2 cellular contexts compared by ENCODE assay signal in the genomic region with DNA sequence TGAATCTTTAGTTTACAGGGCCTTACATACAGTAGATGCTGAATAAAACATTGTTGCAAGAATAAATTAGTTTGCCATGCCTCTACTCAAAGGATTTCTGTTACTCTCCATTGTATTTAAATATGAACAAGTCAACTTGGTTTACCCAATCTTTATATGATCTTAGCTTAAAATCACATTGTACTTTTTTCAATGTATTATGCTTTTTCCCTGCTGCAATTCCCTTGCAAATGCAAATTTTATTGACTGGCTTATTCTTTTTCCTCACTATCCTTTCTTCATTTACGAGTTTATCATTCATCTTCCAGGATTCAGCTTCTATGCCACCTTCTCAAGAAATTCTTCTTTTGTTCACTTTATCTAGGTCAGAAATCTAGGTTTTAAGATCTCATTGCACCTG.
TF ChIP-seq lines count a peak whose summit lies in the region.

No MANE protein-coding gene starts in this region.

TF ChIP-seq in HCT116, 20 proteins besides CTCF, POLR2A, EP300 and RAD21:
- TF ChIP-seq EZH2 (IDR thresholded peaks at IDR 0.05) (no peak), EGR1 (IDR thresholded peaks at IDR 0.05; ENCODE audit: low read depth) (no peak), SIN3A (IDR thresholded peaks at IDR 0.05; ENCODE audit: low read depth) (no peak), POLR2AphosphoS5 (IDR thresholded peaks at IDR 0.05; ENCODE audit: low read depth, low read length) (no peak), ZBTB33 (IDR thresholded peaks at IDR 0.05; ENCODE audit: extremely low read depth, insufficient replicate concordance, low read length) (no peak), ZFX (IDR thresholded peaks at IDR 0.05) (no peak), EZH2phosphoT487 (IDR thresholded peaks at IDR 0.05; ENCODE audit: borderline replicate concordance) (no peak)

TF ChIP-seq in H1, 55 proteins besides CTCF, POLR2A, EP300 and RAD21:
- TF ChIP-seq, protein P1, sequence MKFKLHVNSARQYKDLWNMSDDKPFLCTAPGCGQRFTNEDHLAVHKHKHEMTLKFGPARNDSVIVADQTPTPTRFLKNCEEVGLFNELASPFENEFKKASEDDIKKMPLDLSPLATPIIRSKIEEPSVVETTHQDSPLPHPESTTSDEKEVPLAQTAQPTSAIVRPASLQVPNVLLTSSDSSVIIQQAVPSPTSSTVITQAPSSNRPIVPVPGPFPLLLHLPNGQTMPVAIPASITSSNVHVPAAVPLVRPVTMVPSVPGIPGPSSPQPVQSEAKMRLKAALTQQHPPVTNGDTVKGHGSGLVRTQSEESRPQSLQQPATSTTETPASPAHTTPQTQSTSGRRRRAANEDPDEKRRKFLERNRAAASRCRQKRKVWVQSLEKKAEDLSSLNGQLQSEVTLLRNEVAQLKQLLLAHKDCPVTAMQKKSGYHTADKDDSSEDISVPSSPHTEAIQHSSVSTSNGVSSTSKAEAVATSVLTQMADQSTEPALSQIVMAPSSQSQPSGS (IDR thresholded peaks at IDR 0.05; ENCODE audit: low read length) = no peak
- TF ChIP-seq SP2 (IDR thresholded peaks at IDR 0.05; ENCODE audit: low read length) = no peak
- no peak for TF ChIP-seq KDM1A (IDR thresholded peaks at IDR 0.05; ENCODE audit: borderline replicate concordance, low read length)
- no peak for TF ChIP-seq CEBPB (IDR thresholded peaks at IDR 0.05; ENCODE audit: low read depth, low read length)
- TF ChIP-seq TBP (IDR thresholded peaks at IDR 0.05; ENCODE audit: low read depth, low read length) = no peak
- no peak for TF ChIP-seq POU5F1 (IDR thresholded peaks at IDR 0.05; ENCODE audit: low read depth, low read length)
- TF ChIP-seq PHF8 (conservative IDR thresholded peaks at IDR 0.05; ENCODE audit: low read depth, low read length) = no peak
- no peak for TF ChIP-seq CTBP2 (IDR thresholded peaks at IDR 0.05; ENCODE audit: borderline replicate concordance, insufficient read depth, insufficient read length, low read length)
- no peak for TF ChIP-seq SIX5 (IDR thresholded peaks at IDR 0.05; ENCODE audit: low read depth, low read length)
- TF ChIP-seq E2F6 (IDR thresholded peaks at IDR 0.05) = no peak
- TF ChIP-seq TAF1 (IDR thresholded peaks at IDR 0.05; ENCODE audit: low read depth, low read length) = no peak
- no peak for TF ChIP-seq HDAC2 (IDR thresholded peaks at IDR 0.05; ENCODE audit: borderline replicate concordance in 1 of 2, low read depth in 2 of 2, low read length in 2 of 2)
- no peak for TF ChIP-seq MAFK (IDR thresholded peaks at IDR 0.05; ENCODE audit: low read depth, low read length)
- TF ChIP-seq BRCA1 (IDR thresholded peaks at IDR 0.05; ENCODE audit: low read depth, low read length) = no peak
- no peak for TF ChIP-seq HDAC6 (IDR thresholded peaks at IDR 0.05; ENCODE audit: low read depth, low read length)
- TF ChIP-seq BCL11A (IDR thresholded peaks at IDR 0.05; ENCODE audit: low read depth in 2 of 2, low read length in 2 of 2) = no peak
- TF ChIP-seq KDM5A (IDR thresholded peaks at IDR 0.05; ENCODE audit: low read length) = no peak
- TF ChIP-seq ASH2L (IDR thresholded peaks at IDR 0.05; ENCODE audit: low read length) = no peak
- TF ChIP-seq CHD1 (IDR thresholded peaks at IDR 0.05; ENCODE audit: low read depth, low read length) = no peak
